Comparison of ENCODE assay signal across 24 cellular contexts in the genomic region with DNA sequence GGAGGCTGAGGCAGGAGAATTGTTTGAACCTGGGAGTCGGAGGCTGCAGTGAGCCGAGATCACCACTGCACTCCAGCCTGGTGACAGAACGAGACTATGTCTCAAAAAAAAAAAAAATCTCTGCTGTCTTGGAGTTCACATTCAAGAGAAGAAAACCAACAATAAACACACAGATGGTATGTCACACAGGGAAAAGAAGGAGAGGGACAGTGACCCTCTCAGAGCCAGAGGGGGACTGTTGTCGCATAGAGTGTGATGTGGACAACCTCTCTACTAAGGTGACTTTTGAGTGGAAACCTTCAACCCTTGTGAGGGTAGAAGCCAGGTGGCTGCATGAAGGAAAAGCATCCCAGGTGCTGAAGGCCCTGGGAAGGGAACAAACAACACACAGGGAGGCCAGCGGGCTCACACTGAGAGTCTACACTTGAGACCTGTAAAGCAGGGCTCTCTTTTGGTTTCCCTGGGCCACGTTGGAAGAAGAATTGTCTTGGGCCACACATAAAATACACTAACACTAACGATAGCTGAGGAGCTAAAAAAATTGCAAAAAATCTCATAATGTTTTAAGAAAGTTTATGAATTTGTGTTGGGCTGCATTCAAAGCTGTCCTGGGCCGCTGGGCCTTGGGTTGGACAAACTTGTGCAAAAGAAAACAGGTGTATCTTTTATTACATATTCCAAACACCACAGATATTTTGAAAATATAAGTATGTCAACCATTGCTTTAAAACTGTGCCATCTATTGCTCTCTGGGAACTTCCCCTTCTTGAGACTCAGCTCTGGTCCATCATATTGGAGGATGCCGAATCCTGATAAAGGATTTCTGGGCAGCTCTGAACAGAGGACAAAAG.
"Had no signal": no experiment of that assay in that cellular context is flagged by ENCODE, and none has a peak within 500 bp of the region (broad histone marks: within the 10 kb centered on the region; RNA-seq: fewer than 3 reads in every experiment).

No MANE protein-coding gene starts in this region.

- DNase-seq: activated CD4-positive, alpha-beta memory T cell treated with anti-CD3 and anti-CD28 coated beads, Interleukin-2, amount 10 ng/mL, durations not matched to agents 7 days and 5 days; activated CD4-positive, alpha-beta T cell treated with anti-CD3 and anti-CD28 coated beads for 36 hours; activated CD4-positive, alpha-beta T cell treated with anti-CD3 and anti-CD28 coated beads, Interleukin-2, amount 10 ng/mL, durations not matched to agents 24 days and 14 days; activated CD4-positive, CD25-positive, alpha-beta regulatory T cell; activated CD4-positive, CD25-positive, alpha-beta regulatory T cell treated with anti-CD3 and anti-CD28 coated beads, Interleukin-2, amount 50 U/mL, for 72 hours; activated CD8-positive, alpha-beta memory T cell treated with anti-CD3 and anti-CD28 coated beads, Interleukin-2, amount 50 U/mL, for 48 hours; activated effector memory CD4-positive, alpha-beta T cell treated with anti-CD3 and anti-CD28 coated beads, Interleukin-2, amount 50 U/mL, for 16 hours; activated naive CD4-positive, alpha-beta T cell treated with anti-CD3 and anti-CD28 coated beads for 36 hours; activated T-cell treated with anti-CD3 and anti-CD28 coated beads for 4 hours; activated T-cell treated with anti-CD3 and anti-CD28 coated beads, Interleukin-2, amount 50 U/mL, for 4 hours; amniotic stem cell; brain microvascular endothelial cell; cortex of kidney; dermis blood vessel endothelial cell; effector CD4-positive, alpha-beta T cell; effector memory CD8-positive, alpha-beta T cell; esophagus squamous epithelium; foreskin melanocyte; T-helper 2 cell had no signal

- H3K9me3 Mint-ChIP-seq: activated CD4-positive, alpha-beta memory T cell treated with anti-CD3 and anti-CD28 coated beads, Interleukin-2, amount 10 ng/mL, durations not matched to agents 7 days and 5 days; activated CD4-positive, alpha-beta T cell treated with anti-CD3 and anti-CD28 coated beads, Interleukin-2, amount 10 ng/mL, durations not matched to agents 24 days and 14 days; activated naive CD4-positive, alpha-beta T cell treated with anti-CD3 and anti-CD28 coated beads for 36 hours; activated T-cell treated with anti-CD3 and anti-CD28 coated beads, Interleukin-2, amount 50 U/mL, for 4 hours; activated T-helper 2 cell treated with anti-CD3 and anti-CD28 coated beads, Interferon-gamma antibody, Interleukin-2, Interleukin-4, amounts not matched to agents 10 μg/mL and 5 μg/mL and 100 μg/mL, durations not matched to agents 14 hours and 24 hours and 36 hours; central memory CD8-positive, alpha-beta T cell; effector memory CD8-positive, alpha-beta T cell had no signal

- H3K27ac Mint-ChIP-seq: activated CD4-positive, alpha-beta memory T cell treated with anti-CD3 and anti-CD28 coated beads, Interleukin-2, amount 10 ng/mL, durations not matched to agents 7 days and 5 days; activated CD4-positive, alpha-beta T cell treated with anti-CD3 and anti-CD28 coated beads for 36 hours; activated CD4-positive, alpha-beta T cell treated with anti-CD3 and anti-CD28 coated beads, Interleukin-2, amount 10 ng/mL, durations not matched to agents 24 days and 14 days; activated naive CD4-positive, alpha-beta T cell treated with anti-CD3 and anti-CD28 coated beads for 36 hours; activated naive CD8-positive, alpha-beta T cell; activated T-helper 2 cell treated with anti-CD3 and anti-CD28 coated beads, Interferon-gamma antibody, Interleukin-2, Interleukin-4, amounts not matched to agents 10 μg/mL and 5 μg/mL and 100 μg/mL, durations not matched to agents 14 hours and 24 hours and 36 hours; effector memory CD8-positive, alpha-beta T cell had no signal

- H3K36me3 Mint-ChIP-seq: activated naive CD8-positive, alpha-beta T cell had no signal

- H3K4me3 Mint-ChIP-seq: activated CD4-positive, alpha-beta memory T cell treated with anti-CD3 and anti-CD28 coated beads, Interleukin-2, amount 10 ng/mL, durations not matched to agents 7 days and 5 days; activated CD4-positive, alpha-beta T cell treated with anti-CD3 and anti-CD28 coated beads for 36 hours; activated CD4-positive, alpha-beta T cell treated with anti-CD3 and anti-CD28 coated beads, Interleukin-2, amount 10 ng/mL, durations not matched to agents 24 days and 14 days; activated naive CD4-positive, alpha-beta T cell treated with anti-CD3 and anti-CD28 coated beads for 36 hours; activated naive CD8-positive, alpha-beta T cell; activated T-cell treated with anti-CD3 and anti-CD28 coated beads, Interleukin-2, amount 50 U/mL, for 4 hours; central memory CD8-positive, alpha-beta T cell; effector memory CD8-positive, alpha-beta T cell had no signal

- H3K27me3 ChIP-seq: gastroesophageal sphincter had no signal

- H3K4me3 ChIP-seq: esophagus squamous epithelium, gastroesophageal sphincter had no signal

- ATAC-seq: activated CD4-positive, alpha-beta T cell treated with anti-CD3 and anti-CD28 coated beads for 36 hours; activated T-cell treated with anti-CD3 and anti-CD28 coated beads, Interleukin-2, amount 50 U/mL, for 4 hours; effector memory CD8-positive, alpha-beta T cell; gastroesophageal sphincter had no signal

- H3K36me3 ChIP-seq: brain microvascular endothelial cell, esophagus squamous epithelium, gastroesophageal sphincter had no signal

- H3K27ac ChIP-seq: brain microvascular endothelial cell, epithelial cell of prostate, esophagus squamous epithelium, gastroesophageal sphincter had no signal

- H3K4me1 Mint-ChIP-seq: activated CD4-positive, alpha-beta memory T cell treated with anti-CD3 and anti-CD28 coated beads, Interleukin-2, amount 10 ng/mL, durations not matched to agents 7 days and 5 days; activated CD4-positive, alpha-beta T cell treated with anti-CD3 and anti-CD28 coated beads for 36 hours; activated CD4-positive, alpha-beta T cell treated with anti-CD3 and anti-CD28 coated beads, Interleukin-2, amount 10 ng/mL, durations not matched to agents 24 days and 14 days; central memory CD8-positive, alpha-beta T cell had no signal

- H3K27me3 Mint-ChIP-seq: activated CD4-positive, alpha-beta memory T cell treated with anti-CD3 and anti-CD28 coated beads, Interleukin-2, amount 10 ng/mL, durations not matched to agents 7 days and 5 days; activated CD4-positive, alpha-beta T cell treated with anti-CD3 and anti-CD28 coated beads for 36 hours; activated CD4-positive, alpha-beta T cell treated with anti-CD3 and anti-CD28 coated beads, Interleukin-2, amount 10 ng/mL, durations not matched to agents 24 days and 14 days; activated naive CD8-positive, alpha-beta T cell had no signal

- H3K9me3 ChIP-seq: esophagus squamous epithelium, gastroesophageal sphincter had no signal
